In the genomic region with DNA sequence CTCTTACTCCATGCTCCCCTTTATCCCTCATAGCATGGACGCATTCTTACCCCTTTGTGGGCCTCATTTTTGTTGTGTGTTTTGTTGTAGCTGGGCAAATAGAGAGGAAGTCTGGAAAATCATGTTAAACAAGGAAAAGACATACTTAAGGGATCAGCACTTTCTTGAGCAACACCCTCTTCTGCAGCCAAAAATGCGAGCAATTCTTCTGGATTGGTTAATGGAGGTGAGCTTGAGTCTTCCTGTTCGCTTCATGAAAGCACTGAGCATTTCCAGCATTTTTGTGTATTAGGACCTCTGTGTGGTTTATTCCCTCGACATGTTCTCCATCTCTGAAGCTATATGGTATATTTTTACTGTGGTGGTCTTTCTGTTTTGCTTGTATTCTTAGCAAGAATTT, we compare ENCODE assay signal across 27 cellular contexts. TPM values are rescaled to one million over a fixed set of nuclear protein-coding genes. Genes with fewer than 3 reads are reported as not detected.
"Had no signal": no experiment of that assay in that cellular context is flagged by ENCODE, and none has a peak within 500 bp of the region (broad histone marks: within the 10 kb centered on the region; RNA-seq: fewer than 3 reads in every experiment).

No MANE protein-coding gene starts in this region.

- H3K9me2 ChIP-seq: SK-N-SH had no signal

- H3K4me2 ChIP-seq: SK-N-SH had no signal

- H3K27me3 Mint-ChIP-seq: activated CD4-positive, alpha-beta T cell treated with anti-CD3 and anti-CD28 coated beads for 36 hours; activated CD8-positive, alpha-beta T cell treated with anti-CD3 and anti-CD28 coated beads for 36 hours; activated naive CD8-positive, alpha-beta T cell treated with anti-CD3 and anti-CD28 coated beads for 36 hours; activated T-helper 17 cell treated with anti-CD3 and anti-CD28 coated beads, Interleukin-2, amount 50 U/mL, for 72 hours had no signal

- H3K9me3 ChIP-seq: body of pancreas, breast epithelium, Peyer's patch, SJSA1, SK-N-SH had no signal

- H3K4me1 ChIP-seq: Peyer's patch had no signal

- H3K4me3 Mint-ChIP-seq: activated CD4-positive, alpha-beta T cell treated with anti-CD3 and anti-CD28 coated beads for 36 hours; activated CD8-positive, alpha-beta T cell treated with anti-CD3 and anti-CD28 coated beads for 36 hours; activated naive CD8-positive, alpha-beta T cell treated with anti-CD3 and anti-CD28 coated beads for 36 hours; activated T-cell treated with anti-CD3 and anti-CD28 coated beads, Interleukin-2, amount 50 U/mL, for 72 hours; activated T-helper 17 cell treated with anti-CD3 and anti-CD28 coated beads, Interleukin-2, amount 50 U/mL, for 72 hours; T-helper 1 cell treated with Interleukin-12 subunit alpha and Interleukin-12 subunit beta and Interleukin-4 antibody, amounts not matched to agents 30 μg/mL and 1 μg/mL, for 36 hours; T-helper 2 cell treated with Interferon-gamma antibody and Interleukin-4, amounts not matched to agents 5 μg/mL and 100 μg/mL, for 36 hours had no signal

- H3K27me3 ChIP-seq: body of pancreas, breast epithelium, Peyer's patch, SJSA1 had no signal

- ATAC-seq: activated CD4-positive, alpha-beta T cell treated with anti-CD3 and anti-CD28 coated beads for 36 hours; activated CD4-positive, CD25-positive, alpha-beta regulatory T cell treated with anti-CD3 and anti-CD28 coated beads, Interleukin-2, amount 50 U/mL, for 24 hours; activated CD8-positive, alpha-beta T cell treated with anti-CD3 and anti-CD28 coated beads for 36 hours; activated T-cell treated with anti-CD3 and anti-CD28 coated beads, Interleukin-2, amount 50 U/mL, for 72 hours; activated T-helper 17 cell treated with anti-CD3 and anti-CD28 coated beads, Interleukin-2, amount 50 U/mL, for 72 hours; body of pancreas had no signal

- H3K27ac ChIP-seq: body of pancreas, breast epithelium, Peyer's patch, SJSA1 had no signal

- H3K27ac Mint-ChIP-seq: activated CD4-positive, alpha-beta T cell treated with anti-CD3 and anti-CD28 coated beads for 36 hours; activated CD8-positive, alpha-beta T cell treated with anti-CD3 and anti-CD28 coated beads for 36 hours; activated naive CD8-positive, alpha-beta T cell treated with anti-CD3 and anti-CD28 coated beads for 36 hours; activated T-cell treated with anti-CD3 and anti-CD28 coated beads, Interleukin-2, amount 50 U/mL, for 72 hours; activated T-helper 17 cell treated with anti-CD3 and anti-CD28 coated beads, Interleukin-2, amount 50 U/mL, for 72 hours; T-helper 1 cell treated with Interleukin-12 subunit alpha and Interleukin-12 subunit beta and Interleukin-4 antibody, amounts not matched to agents 30 μg/mL and 1 μg/mL, for 36 hours; T-helper 2 cell treated with Interferon-gamma antibody and Interleukin-4, amounts not matched to agents 5 μg/mL and 100 μg/mL, for 36 hours had no signal

- H3K4me3 ChIP-seq: body of pancreas, breast epithelium, Peyer's patch, SJSA1 had no signal

- H3K9me3 Mint-ChIP-seq: activated CD8-positive, alpha-beta T cell treated with anti-CD3 and anti-CD28 coated beads for 36 hours; activated naive CD8-positive, alpha-beta T cell treated with anti-CD3 and anti-CD28 coated beads for 36 hours; activated T-cell treated with anti-CD3 and anti-CD28 coated beads, Interleukin-2, amount 50 U/mL, for 72 hours; activated T-helper 17 cell treated with anti-CD3 and anti-CD28 coated beads, Interleukin-2, amount 50 U/mL, for 72 hours; T-helper 1 cell treated with Interleukin-12 subunit alpha and Interleukin-12 subunit beta and Interleukin-4 antibody, amounts not matched to agents 30 μg/mL and 1 μg/mL, for 36 hours; T-helper 2 cell treated with Interferon-gamma antibody and Interleukin-4, amounts not matched to agents 5 μg/mL and 100 μg/mL, for 36 hours had no signal

- H3K36me3 ChIP-seq: breast epithelium, Peyer's patch had no signal

- DNase-seq: activated CD4-positive, alpha-beta T cell treated with anti-CD3 and anti-CD28 coated beads for 36 hours; activated CD4-positive, alpha-beta T cell treated with anti-CD3 and anti-CD28 coated beads, Interleukin-2, amount 50 U/mL, for 1 hour; activated CD8-positive, alpha-beta T cell treated with anti-CD3 and anti-CD28 coated beads for 36 hours; activated effector memory CD4-positive, alpha-beta T cell treated with anti-CD3 and anti-CD28 coated beads, Interleukin-2, amount 50 U/mL, for 16 hours; activated naive CD4-positive, alpha-beta T cell; activated naive CD4-positive, alpha-beta T cell treated with anti-CD3 and anti-CD28 coated beads, Interleukin-2, amount 50 U/mL, for 16 hours; activated naive CD8-positive, alpha-beta T cell treated with anti-CD3 and anti-CD28 coated beads for 36 hours; activated T-cell treated with anti-CD3 and anti-CD28 coated beads, Interleukin-2, amount 50 U/mL, for 1 hour; activated T-cell treated with anti-CD3 and anti-CD28 coated beads, Interleukin-2, amount 50 U/mL, for 72 hours; amygdala; body of pancreas; NCI-H1105; NCI-H1417 treated with DMSO at 0.1 percent for 48 hours; NCI-H1930; NCI-H2081 treated with DMSO at 0.1 percent for 48 hours; NCI-H345; NCI-H524 treated with DMSO at 0.1 percent for 48 hours; Peyer's patch; RPMI8226; SHP77 treated with DMSO at 0.1 percent for 48 hours; SK-N-SH had no signal

RNA-seq across cellular contexts. Expression of gene CCNE1, which starts 5.5 kb away (rescaled TPM):
- total RNA-seq: body of pancreas had no signal
